Comparison of ENCODE assay signal across 17 cellular contexts in the genomic region with DNA sequence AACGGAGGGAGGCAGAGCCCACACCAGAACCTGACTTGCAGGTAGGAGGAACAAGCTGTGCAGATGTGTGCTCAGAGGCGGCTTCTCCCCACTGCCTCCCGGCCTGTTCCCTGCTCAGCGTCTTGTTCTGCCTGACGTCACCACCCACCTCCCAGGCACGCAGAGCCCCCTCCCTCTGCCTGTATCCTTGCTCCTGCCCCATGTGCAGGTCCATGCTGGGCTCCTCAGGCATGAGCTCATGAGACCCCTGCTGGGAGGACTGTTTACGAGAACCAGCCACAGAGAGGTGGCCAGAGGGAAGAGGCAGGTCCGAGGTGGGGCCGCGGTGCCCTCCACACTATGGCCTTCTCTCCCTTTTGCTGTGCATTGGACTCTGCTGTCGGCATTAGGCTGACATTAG. TPM values are rescaled to one million over a fixed set of nuclear protein-coding genes. Genes with fewer than 3 reads are reported as not detected.
A peak's percentile ranks its signal among the peaks of the same experiment; 100 is the strongest.
DNase-seq lines count a peak whose midpoint lies in the region; ATAC-seq and TF ChIP-seq lines count a peak whose summit lies in the region.
"Had no signal": no experiment of that assay in that cellular context is flagged by ENCODE, and none has a peak within 500 bp of the region (broad histone marks: within the 10 kb centered on the region; RNA-seq: fewer than 3 reads in every experiment).

No MANE protein-coding gene starts in this region.

- peaks cover 0 to 30% (median 0%) of the 10 kb centered on the region in 11 experiments; a peak in 6 of 22 replicates for H4K20me1 ChIP-seq in BLaER1 treated with 17β-estradiol and CSF1 and Interleukin-3, amounts not matched to agents 10 nM and 100 nM

- peaks cover 0 to 8% (median 1%) of the 10 kb centered on the region in 11 experiments; a peak in 6 of 22 replicates for H3K27me3 ChIP-seq in BLaER1 treated with 17β-estradiol and CSF1 and Interleukin-3, amounts not matched to agents 10 nM and 100 nM
- peaks cover 13% of the 10 kb centered on the region for H3K27me3 ChIP-seq in endodermal cell (ENCODE audit: control insufficient read depth, insufficient read depth, low read length, poor library complexity, severe bottlenecking)

- H3K4me2 ChIP-seq in BLaER1 treated with 17β-estradiol and CSF1 and Interleukin-3, amounts not matched to agents 10 nM and 100 nM, result peak overlapping the region in 9 of 11 experiments; percentile 37 to 94 (median 82); a peak in 17 of 22 replicates

- no peaks in the 10 kb centered on the region for H3K9me3 Mint-ChIP-seq in endodermal cell
- H3K9me3 Mint-ChIP-seq in WTC11, result no peaks in the 10 kb centered on the region

- H3K27ac ChIP-seq in BLaER1 treated with 17β-estradiol and CSF1 and Interleukin-3, amounts not matched to agents 10 nM and 100 nM, result no peak overlapping the region
- H3K27ac ChIP-seq in HEK293 (ENCODE audit: extremely low read depth, low read depth, low read length) (no peak overlapping the region), endodermal cell (ENCODE audit: low read depth, low read length) (no peak overlapping the region)

- H3K9me3 ChIP-seq in BLaER1 treated with 17β-estradiol and CSF1 and Interleukin-3, amounts not matched to agents 10 nM and 100 nM (replicated peaks in 1 of 11), result peaks cover 0 to 7% (median 0%) of the 10 kb centered on the region in 11 experiments; a peak in 3 of 22 replicates
- H3K9me3 ChIP-seq in HEK293 (ENCODE audit: control insufficient read depth, insufficient read depth, low read depth, low read length) (no peaks in the 10 kb centered on the region), endodermal cell (ENCODE audit: control insufficient read depth, low read length) (no peaks in the 10 kb centered on the region)
- H3K9me3 ChIP-seq: Caco-2 had no signal

- CTCF ChIA-PET in HEK293 (lab: Yijun Ruan, JAX) (interaction anchor here (0.6 to 1.1 kb wide), 5 partner anchors 8 to 248 kb away, joined by 3 to 7 read pairs (median 3); no protein-coding TSS in a partner anchor), WTC11 (lab: Charles Lee) (interaction anchor here (1.0 kb wide), 1 partner anchor 19 kb away, joined by 5 read pairs; no protein-coding TSS in a partner anchor)

- H3K36me3 ChIP-seq in BLaER1 treated with 17β-estradiol and CSF1 and Interleukin-3, amounts not matched to agents 10 nM and 100 nM, result no peaks in the 10 kb centered on the region
- H3K36me3 ChIP-seq in HEK293 (ENCODE audit: control insufficient read depth in 2 of 2, insufficient read depth in 1 of 2, low read length in 2 of 2) (no peaks in the 10 kb centered on the region), endodermal cell (ENCODE audit: control insufficient read depth, insufficient read depth, low read length) (no peaks in the 10 kb centered on the region)

- POLR2A ChIA-PET in HEK293 (lab: Yijun Ruan, JAX), result interaction anchor here (0.8 kb wide), 1 partner anchor 9 kb away, joined by 4 read pairs; no protein-coding TSS in a partner anchor
- POLR2A ChIA-PET in WTC11 (lab: Charles Lee), result no interaction called here

- ATAC-seq in Right ventricle myocardium superior (ENCODE audit: poor library complexity) (no peak), WTC11 (no peak), HG02981 (IDR thresholded peaks at IDR 0.05; ENCODE audit: unreplicated experiment) (no peak), GM18873 (IDR thresholded peaks at IDR 0.05; ENCODE audit: low FRiP score, unreplicated experiment) (no peak)
- ATAC-seq: CD8-positive, alpha-beta T cell had no signal

- H3K9ac ChIP-seq in BLaER1 treated with 17β-estradiol and CSF1 and Interleukin-3, amounts not matched to agents 10 nM and 100 nM, result no peak overlapping the region
- no peak overlapping the region for H3K9ac ChIP-seq in endodermal cell (ENCODE audit: extremely low read depth, low read length, poor library complexity, severe bottlenecking)

- H3K4me1 ChIP-seq in BLaER1 treated with 17β-estradiol and CSF1 and Interleukin-3, amounts not matched to agents 10 nM and 100 nM, result peaks cover 0 to 32% (median 30%) of the 10 kb centered on the region in 10 experiments; a peak in 16 of 20 replicates
- H3K4me1 ChIP-seq in HEK293 (ENCODE audit: control insufficient read depth, insufficient read depth, low read length) (no peaks in the 10 kb centered on the region), endodermal cell (ENCODE audit: control insufficient read depth, insufficient read depth, low read length) (no peaks in the 10 kb centered on the region)
- H3K4me1 ChIP-seq: Caco-2 had no signal

- H3K27me3 Mint-ChIP-seq in endodermal cell (ENCODE audit: insufficient read depth) (peaks cover 11% of the 10 kb centered on the region), WTC11 (ENCODE audit: low read depth) (no peaks in the 10 kb centered on the region; the same call in 1 of the 2 replicates)

- intact Hi-C loops in Right ventricle myocardium superior (cut with DNase I), result no loop called here
- intact Hi-C loops in cardiac septum (cut with DNase I), result no loop called here

- DNase-seq in Right ventricle myocardium superior (peak; percentile 35), cardiac septum (ENCODE audit: low spot score) (no peak), endodermal cell (peak; percentile 56), WTC11 (ENCODE audit: low spot score) (no peak)
- DNase-seq: Caco-2; CD8-positive, alpha-beta T cell; DND-41; GF-D8; HCEC 1CT had no signal

- H3K36me3 Mint-ChIP-seq in endodermal cell (ENCODE audit: low read depth), result no peaks in the 10 kb centered on the region
- no peaks in the 10 kb centered on the region for H3K36me3 Mint-ChIP-seq in WTC11
- H3K36me3 Mint-ChIP-seq: CD14-positive monocyte; CD8-positive, alpha-beta T cell had no signal

- WGBS in endodermal cell (ENCODE audit: insufficient coverage in 1 of 2, insufficient read length in 1 of 2), 2 experiments, result 79 to 85% methylated on average over 7 to 11 of the region's 11 CpGs

- H3K4me3 ChIP-seq in BLaER1 treated with 17β-estradiol and CSF1 and Interleukin-3, amounts not matched to agents 10 nM and 100 nM, result no peak overlapping the region
- H3K4me3 ChIP-seq in HEK293 (ENCODE audit: low read depth, low read length) (no peak overlapping the region), endodermal cell (ENCODE audit: low read length) (no peak overlapping the region)

- peaks cover 6% of the 10 kb centered on the region for H3K4me1 Mint-ChIP-seq in endodermal cell
- H3K4me1 Mint-ChIP-seq in WTC11, result no peaks in the 10 kb centered on the region; the same call in 1 of the 2 replicates
- H3K4me1 Mint-ChIP-seq: B cell, CD14-positive monocyte had no signal

- no peak overlapping the region for H3K27ac Mint-ChIP-seq in endodermal cell
- H3K27ac Mint-ChIP-seq in WTC11, result no peak overlapping the region
- H3K27ac Mint-ChIP-seq: B cell; CD8-positive, alpha-beta T cell had no signal

- TF ChIP-seq CTCF in HEK293 (tag by site-specific recombination; IDR thresholded peaks at IDR 0.05) (no peak), endodermal cell (conservative IDR thresholded peaks at IDR 0.05) (no peak), WTC11 (IDR thresholded peaks at IDR 0.05) (no peak)

- H3K4me3 Mint-ChIP-seq in endodermal cell, result no peak overlapping the region
- H3K4me3 Mint-ChIP-seq in WTC11, result no peak overlapping the region
- H3K4me3 Mint-ChIP-seq: B cell; CD14-positive monocyte; CD8-positive, alpha-beta T cell had no signal

TF ChIP-seq in HEK293, 187 proteins besides CTCF, POLR2A, EP300 and RAD21 (continues in another document):
- TF ChIP-seq OVOL3 (tag by site-specific recombination; IDR thresholded peaks at IDR 0.05), result no peak

TF ChIP-seq in WTC11, 78 proteins besides CTCF, POLR2A, EP300 and RAD21:
- TF ChIP-seq NR1H2 (CRISPR knock-in tag; IDR thresholded peaks at IDR 0.05), result no peak
- TF ChIP-seq, protein P1, sequence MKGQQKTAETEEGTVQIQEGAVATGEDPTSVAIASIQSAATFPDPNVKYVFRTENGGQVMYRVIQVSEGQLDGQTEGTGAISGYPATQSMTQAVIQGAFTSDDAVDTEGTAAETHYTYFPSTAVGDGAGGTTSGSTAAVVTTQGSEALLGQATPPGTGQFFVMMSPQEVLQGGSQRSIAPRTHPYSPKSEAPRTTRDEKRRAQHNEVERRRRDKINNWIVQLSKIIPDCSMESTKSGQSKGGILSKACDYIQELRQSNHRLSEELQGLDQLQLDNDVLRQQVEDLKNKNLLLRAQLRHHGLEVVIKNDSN (CRISPR knock-in tag; IDR thresholded peaks at IDR 0.05), result no peak
- TF ChIP-seq SP1 (CRISPR knock-in tag; conservative IDR thresholded peaks at IDR 0.05), result no peak
TF ChIP-seq in WTC11: peak in this region for 0.

RNA-seq across cellular contexts. Expression of a gene that starts 45.5 kb away (rescaled TPM):
- not detected for total RNA-seq in Right ventricle myocardium superior
- total RNA-seq in cardiac septum, result 0.19 TPM
- total RNA-seq in endodermal cell, result under 1 TPM in 1 of 2 donors, not detected in 1; 0.18 TPM
- polyA plus RNA-seq in endodermal cell (2013, experiment 1 of 2), result 0.85 TPM
- polyA plus RNA-seq in endodermal cell (2013, experiment 2 of 2), result 0.66 TPM
- total RNA-seq in WTC11 (2021), result 0.53 to 0.74 TPM (median 0.64 TPM) in 3 replicates
- total RNA-seq: Caco-2; CD8-positive, alpha-beta T cell; H4; HT1080 had no signal
- polyA plus RNA-seq: CD14-positive monocyte had no signal

RNA-seq across cellular contexts. Expression of a gene that starts 54.8 kb away (rescaled TPM):
- 30.4 TPM for total RNA-seq in Right ventricle myocardium superior
- total RNA-seq in cardiac septum, result 42.6 TPM
- total RNA-seq in endodermal cell, result 10 to 100 TPM; 68.0 to 89.4 TPM
- 90.0 TPM for polyA plus RNA-seq in endodermal cell (2013, experiment 1 of 2)
- polyA plus RNA-seq in endodermal cell (2013, experiment 2 of 2), result 75.7 TPM
- 73.4 to 92.8 TPM (median 73.8 TPM) in 3 replicates for total RNA-seq in WTC11 (2021)

Comparison
In these comparisons a context has a peak if more than half of its experiments do, and no peak if none do; other contexts are left out.
1. DNase-seq: peak in Right ventricle myocardium superior (single experiment) and endodermal cell (single experiment); none in cardiac septum (single experiment) and WTC11 (single experiment).